Comparison of ENCODE assay signal across 19 cellular contexts in genomic region chr21:25214676-25215075, GRCh38.
"Had no signal": no experiment of that assay in that cellular context is flagged by ENCODE, and none has a peak within 500 bp of the region (broad histone marks: within the 10 kb centered on the region; RNA-seq: fewer than 3 reads in every experiment).

No MANE protein-coding gene starts in this region.

- ATAC-seq: Panc1, PC-3 had no signal

- DNase-seq: Karpas-422, KG1, MM.1S, NCI-H1092 treated with DMSO at 0.1 percent for 48 hours, NCI-H1436, NCI-H187, NCI-H2029, NCI-H2081 treated with DMSO at 0.1 percent for 48 hours, NCI-H2171, NCI-H226, NCI-H446, NCI-H510A, NCI-H524 treated with DMSO at 0.1 percent for 48 hours, NCI-H69, NCI-H774, PC-3, Right ventricle myocardium superior, SK-N-SH had no signal
